Comparison of ENCODE assay signal across 1 cellular context in the genomic region with DNA sequence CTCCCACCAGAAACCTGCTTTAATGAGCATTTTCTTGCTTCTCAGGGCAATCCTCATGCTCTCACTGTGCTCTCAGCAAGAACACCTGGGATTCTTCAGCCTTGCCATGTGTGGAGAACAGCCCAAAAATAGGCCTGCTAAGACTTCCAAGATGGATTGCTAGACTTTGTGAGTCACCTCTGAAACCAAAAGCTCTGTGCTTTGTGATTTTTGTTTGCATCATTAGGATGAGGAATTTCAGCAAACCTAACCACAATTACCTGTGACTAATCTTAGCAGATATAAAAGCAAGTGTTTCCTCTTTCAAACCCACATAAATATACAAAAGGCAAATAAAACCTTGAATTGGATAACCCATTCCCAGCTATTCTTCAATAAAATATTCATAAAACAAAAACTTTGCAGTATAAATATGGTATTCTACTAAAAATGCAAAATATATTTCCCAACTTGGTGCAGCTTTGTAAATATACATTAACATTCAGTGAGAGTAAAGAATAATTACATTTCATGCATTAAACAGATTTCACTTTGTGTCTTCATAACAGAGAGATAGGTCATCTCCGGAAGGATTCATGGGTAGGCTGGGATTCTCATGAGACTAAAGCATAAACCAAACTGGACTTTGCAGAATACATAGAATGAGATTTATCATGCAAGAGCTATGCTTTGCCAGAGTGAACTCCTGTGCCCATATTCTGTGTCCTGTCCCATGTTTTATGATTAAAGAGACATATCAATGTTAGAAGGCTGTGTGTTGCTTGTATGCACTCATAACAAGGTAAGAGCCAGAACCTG.
TF ChIP-seq lines count a peak whose summit lies in the region.

No MANE protein-coding gene starts in this region.

TF ChIP-seq in HEK293, 187 proteins besides CTCF, POLR2A, EP300 and RAD21 (continued from another document):
- TF ChIP-seq, protein P1, sequence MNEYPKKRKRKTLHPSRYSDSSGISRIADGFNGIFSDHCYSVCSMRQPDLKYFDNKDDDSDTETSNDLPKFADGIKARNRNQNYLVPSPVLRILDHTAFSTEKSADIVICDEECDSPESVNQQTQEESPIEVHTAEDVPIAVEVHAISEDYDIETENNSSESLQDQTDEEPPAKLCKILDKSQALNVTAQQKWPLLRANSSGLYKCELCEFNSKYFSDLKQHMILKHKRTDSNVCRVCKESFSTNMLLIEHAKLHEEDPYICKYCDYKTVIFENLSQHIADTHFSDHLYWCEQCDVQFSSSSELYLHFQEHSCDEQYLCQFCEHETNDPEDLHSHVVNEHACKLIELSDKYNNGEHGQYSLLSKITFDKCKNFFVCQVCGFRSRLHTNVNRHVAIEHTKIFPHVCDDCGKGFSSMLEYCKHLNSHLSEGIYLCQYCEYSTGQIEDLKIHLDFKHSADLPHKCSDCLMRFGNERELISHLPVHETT (tag by site-specific recombination; IDR thresholded peaks at IDR 0.05): peak; percentile 82
- TF ChIP-seq ZNF747 (tag by site-specific recombination; IDR thresholded peaks at IDR 0.05) (no peak), ZNF248 (tag by site-specific recombination; IDR thresholded peaks at IDR 0.05) (no peak), IKZF3 (tag by site-specific recombination; IDR thresholded peaks at IDR 0.05) (no peak), ZNF596 (tag by site-specific recombination; IDR thresholded peaks at IDR 0.05) (no peak), SP3 (tag by site-specific recombination; IDR thresholded peaks at IDR 0.05) (peak; percentile 47; the same call in 1 of the 2 replicates), ZNF184 (tag by site-specific recombination; IDR thresholded peaks at IDR 0.05) (peak; percentile 75; the same call in 1 of the 2 replicates), ZNF335 (tag by site-specific recombination; conservative IDR thresholded peaks at IDR 0.05) (peak; percentile 12; the same call in 1 of the 2 replicates), ZNF529 (tag by site-specific recombination; IDR thresholded peaks at IDR 0.05; ENCODE audit: insufficient replicate concordance) (no peak), MYNN (tag by site-specific recombination; IDR thresholded peaks at IDR 0.05; ENCODE audit: borderline replicate concordance) (no peak), ZNF623 (tag by site-specific recombination; IDR thresholded peaks at IDR 0.05) (no peak), ZNF114 (tag by site-specific recombination; IDR thresholded peaks at IDR 0.05) (no peak), ZNF555 (tag by site-specific recombination; conservative IDR thresholded peaks at IDR 0.05) (no peak), ZNF510 (tag by site-specific recombination; IDR thresholded peaks at IDR 0.05; ENCODE audit: insufficient replicate concordance) (peak; percentile 4), ZNF660 (tag by site-specific recombination; IDR thresholded peaks at IDR 0.05) (no peak), ZFP37 (tag by site-specific recombination; IDR thresholded peaks at IDR 0.05) (no peak), ZNF433 (tag by site-specific recombination; IDR thresholded peaks at IDR 0.05; ENCODE audit: low read depth) (no peak)
- TF ChIP-seq, protein P2, sequence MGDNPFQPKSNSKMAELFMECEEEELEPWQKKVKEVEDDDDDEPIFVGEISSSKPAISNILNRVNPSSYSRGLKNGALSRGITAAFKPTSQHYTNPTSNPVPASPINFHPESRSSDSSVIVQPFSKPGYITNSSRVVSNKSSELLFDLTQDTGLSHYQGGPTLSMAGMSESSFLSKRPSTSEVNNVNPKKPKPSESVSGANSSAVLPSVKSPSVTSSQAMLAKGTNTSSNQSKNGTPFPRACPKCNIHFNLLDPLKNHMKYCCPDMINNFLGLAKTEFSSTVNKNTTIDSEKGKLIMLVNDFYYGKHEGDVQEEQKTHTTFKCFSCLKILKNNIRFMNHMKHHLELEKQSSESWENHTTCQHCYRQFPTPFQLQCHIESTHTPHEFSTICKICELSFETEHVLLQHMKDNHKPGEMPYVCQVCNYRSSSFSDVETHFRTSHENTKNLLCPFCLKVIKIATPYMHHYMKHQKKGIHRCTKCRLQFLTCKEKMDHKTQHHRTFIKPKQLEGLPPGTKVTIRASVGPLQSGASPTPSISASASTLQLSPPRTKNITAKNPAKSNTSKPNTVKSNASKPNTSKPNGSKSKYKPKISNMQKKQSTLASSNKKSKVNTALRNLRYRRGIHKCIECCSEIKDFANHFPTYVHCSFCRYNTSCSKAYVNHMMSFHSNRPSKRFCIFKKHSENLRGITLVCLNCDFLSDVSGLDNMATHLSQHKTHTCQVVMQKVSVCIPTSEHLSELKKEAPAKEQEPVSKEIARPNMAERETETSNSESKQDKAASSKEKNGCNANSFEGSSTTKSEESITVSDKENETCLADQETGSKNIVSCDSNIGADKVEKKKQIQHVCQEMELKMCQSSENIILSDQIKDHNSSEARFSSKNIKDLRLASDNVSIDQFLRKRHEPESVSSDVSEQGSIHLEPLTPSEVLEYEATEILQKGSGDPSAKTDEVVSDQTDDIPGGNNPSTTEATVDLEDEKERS (tag by site-specific recombination; IDR thresholded peaks at IDR 0.05): no peak
- TF ChIP-seq, protein P3, sequence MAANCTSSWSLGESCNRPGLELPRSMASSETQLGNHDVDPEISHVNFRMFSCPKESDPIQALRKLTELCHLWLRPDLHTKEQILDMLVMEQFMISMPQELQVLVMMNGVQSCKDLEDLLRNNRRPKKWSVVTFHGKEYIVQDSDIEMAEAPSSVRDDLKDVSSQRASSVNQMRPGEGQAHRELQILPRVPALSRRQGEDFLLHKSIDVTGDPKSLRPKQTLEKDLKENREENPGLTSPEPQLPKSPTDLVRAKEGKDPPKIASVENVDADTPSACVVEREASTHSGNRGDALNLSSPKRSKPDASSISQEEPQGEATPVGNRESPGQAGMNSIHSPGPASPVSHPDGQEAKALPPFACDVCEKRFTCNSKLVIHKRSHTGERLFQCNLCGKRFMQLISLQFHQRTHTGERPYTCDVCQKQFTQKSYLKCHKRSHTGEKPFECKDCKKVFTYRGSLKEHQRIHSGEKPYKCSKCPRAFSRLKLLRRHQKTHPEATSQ (tag by site-specific recombination; IDR thresholded peaks at IDR 0.05): no peak
- TF ChIP-seq, protein P4, sequence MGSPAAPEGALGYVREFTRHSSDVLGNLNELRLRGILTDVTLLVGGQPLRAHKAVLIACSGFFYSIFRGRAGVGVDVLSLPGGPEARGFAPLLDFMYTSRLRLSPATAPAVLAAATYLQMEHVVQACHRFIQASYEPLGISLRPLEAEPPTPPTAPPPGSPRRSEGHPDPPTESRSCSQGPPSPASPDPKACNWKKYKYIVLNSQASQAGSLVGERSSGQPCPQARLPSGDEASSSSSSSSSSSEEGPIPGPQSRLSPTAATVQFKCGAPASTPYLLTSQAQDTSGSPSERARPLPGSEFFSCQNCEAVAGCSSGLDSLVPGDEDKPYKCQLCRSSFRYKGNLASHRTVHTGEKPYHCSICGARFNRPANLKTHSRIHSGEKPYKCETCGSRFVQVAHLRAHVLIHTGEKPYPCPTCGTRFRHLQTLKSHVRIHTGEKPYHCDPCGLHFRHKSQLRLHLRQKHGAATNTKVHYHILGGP (tag by site-specific recombination; IDR thresholded peaks at IDR 0.05): peak; percentile 48; the same call in 1 of the 2 replicates
- TF ChIP-seq, protein P5, sequence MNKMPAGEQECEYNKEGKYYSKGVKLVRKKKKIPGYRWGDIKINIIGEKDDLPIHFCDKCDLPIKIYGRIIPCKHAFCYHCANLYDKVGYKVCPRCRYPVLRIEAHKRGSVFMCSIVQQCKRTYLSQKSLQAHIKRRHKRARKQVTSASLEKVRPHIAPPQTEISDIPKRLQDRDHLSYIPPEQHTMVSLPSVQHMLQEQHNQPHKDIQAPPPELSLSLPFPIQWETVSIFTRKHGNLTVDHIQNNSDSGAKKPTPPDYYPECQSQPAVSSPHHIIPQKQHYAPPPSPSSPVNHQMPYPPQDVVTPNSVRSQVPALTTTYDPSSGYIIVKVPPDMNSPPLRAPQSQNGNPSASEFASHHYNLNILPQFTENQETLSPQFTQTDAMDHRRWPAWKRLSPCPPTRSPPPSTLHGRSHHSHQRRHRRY (tag by site-specific recombination; IDR thresholded peaks at IDR 0.05): no peak
